ENCODE assay signal across 21 cellular contexts in genomic region chr3:155981669-155982068, GRCh38.
"Had no signal": no experiment of that assay in that cellular context is flagged by ENCODE, and none has a peak within 500 bp of the region (broad histone marks: within the 10 kb centered on the region; RNA-seq: fewer than 3 reads in every experiment).

No MANE protein-coding gene starts in this region.

- ATAC-seq: activated naive CD4-positive, alpha-beta T cell treated with anti-CD3 and anti-CD28 coated beads, Interleukin-2, amount 50 U/mL, for 72 hours; activated T-helper 17 cell treated with anti-CD3 and anti-CD28 coated beads, Interleukin-2, amount 50 U/mL, for 72 hours; left lobe of liver; natural killer cell treated with Interleukin-12 subunit alpha and Interleukin-12 subunit beta and Interleukin-15 and Interleukin-18, amount 100 ng/mL, for 72 hours had no signal

- FAIRE-seq: bronchial epithelial cell, kidney had no signal

- H3K9ac ChIP-seq: parathyroid adenoma had no signal

- H3K9me3 ChIP-seq: adrenal gland, neutrophil, sigmoid colon, thoracic aorta, vagina had no signal

- H3K36me3 ChIP-seq: adrenal gland, neutrophil, sigmoid colon, thoracic aorta, vagina had no signal

- H3K4me1 ChIP-seq: adrenal gland, parathyroid adenoma, sigmoid colon, vagina had no signal

- H3K27me3 ChIP-seq: adrenal gland, neutrophil, sigmoid colon, vagina had no signal

- H3K79me2 ChIP-seq: parathyroid adenoma had no signal

- H3K27ac ChIP-seq: adrenal gland, epithelial cell of prostate, neutrophil, parathyroid adenoma, sigmoid colon, vagina had no signal

- H2AFZ ChIP-seq: parathyroid adenoma had no signal

- DNase-seq: activated T-cell treated with anti-CD3 and anti-CD28 coated beads, Interleukin-2, amount 50 U/mL, for 1 hour; adrenal gland; foreskin fibroblast; kidney; midbrain; sigmoid colon; stimulated activated CD4-positive, alpha-beta T cell treated with anti-CD3 and anti-CD28 coated beads, Interleukin-4, amount 100 ng/mL, for 1 hour; stimulated activated naive CD4-positive, alpha-beta T cell; T-helper 1 cell had no signal

- H3K4me3 ChIP-seq: adrenal gland, coronary artery, lung, sigmoid colon, thoracic aorta, vagina had no signal
